In the genomic region with DNA sequence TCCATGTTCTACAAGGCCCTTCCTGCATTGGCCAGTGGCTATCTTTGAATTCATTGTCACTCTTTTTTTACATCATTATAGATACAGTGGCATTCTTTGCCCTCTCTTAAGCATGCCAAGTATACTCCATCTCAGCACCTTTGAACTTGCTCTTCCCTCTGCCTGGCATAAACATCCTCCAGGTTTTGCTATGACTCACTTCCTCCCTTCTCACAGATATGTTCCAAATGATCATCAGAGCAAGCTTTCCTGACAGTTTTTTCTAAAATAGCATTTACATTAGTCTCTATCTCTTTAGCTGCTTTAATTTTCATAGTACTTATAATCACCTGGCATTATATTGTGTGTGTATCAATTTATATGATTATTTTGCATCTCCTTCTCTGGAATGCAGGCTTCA, we compare ENCODE assay signal across 11 cellular contexts.
A peak's percentile ranks its signal among the peaks of the same experiment; 100 is the strongest.
DNase-seq lines count a peak whose midpoint lies in the region; TF ChIP-seq lines count a peak whose summit lies in the region.
"Had no signal": no experiment of that assay in that cellular context is flagged by ENCODE, and none has a peak within 500 bp of the region (broad histone marks: within the 10 kb centered on the region; RNA-seq: fewer than 3 reads in every experiment).

No MANE protein-coding gene starts in this region.

- H3K27me3 ChIP-seq in SJSA1 (replicated peaks) (no peaks in the 10 kb centered on the region), smooth muscle cell (ENCODE audit: low read depth) (no peaks in the 10 kb centered on the region)

- H3F3A ChIP-seq in smooth muscle cell (ENCODE audit: low read depth), result no peaks in the 10 kb centered on the region

- no peaks in the 10 kb centered on the region for H3K9me3 ChIP-seq in SJSA1 (replicated peaks)
- no peaks in the 10 kb centered on the region for H3K9me3 ChIP-seq in smooth muscle cell (replicated peaks; ENCODE audit: low read depth)

- H3K4me3 ChIP-seq in SJSA1, result no peak overlapping the region
- H3K4me3 ChIP-seq in fibroblast of mammary gland (ENCODE audit: control insufficient read depth, low read depth, low read length), result no peak overlapping the region
- no peak overlapping the region for H3K4me3 ChIP-seq in smooth muscle cell
- H3K4me3 ChIP-seq: lung had no signal

- H4K20me1 ChIP-seq in smooth muscle cell (ENCODE audit: low read depth), result no peaks in the 10 kb centered on the region

- H3K4me1 ChIP-seq in SJSA1 (replicated peaks) (peaks cover 36% of the 10 kb centered on the region), smooth muscle cell (ENCODE audit: low read depth) (no peaks in the 10 kb centered on the region)

- H3K9ac ChIP-seq in smooth muscle cell (ENCODE audit: low read depth), result peak overlapping the region; percentile 50

- H3K27ac ChIP-seq in SJSA1, result peak overlapping the region; percentile 97
- peak overlapping the region; percentile 95 for H3K27ac ChIP-seq in smooth muscle cell (ENCODE audit: low read depth)

- H3K79me2 ChIP-seq in smooth muscle cell (ENCODE audit: low read depth), result no peaks in the 10 kb centered on the region

- TF ChIP-seq CTCF in fibroblast of mammary gland (conservative IDR thresholded peaks at IDR 0.05; ENCODE audit: control insufficient read depth, insufficient read depth, low read depth, low read length) (no peak), smooth muscle cell (IDR thresholded peaks at IDR 0.05; ENCODE audit: borderline replicate concordance, insufficient read depth, poor library complexity, severe bottlenecking) (no peak)

- peak overlapping the region; percentile 47 for H3K4me2 ChIP-seq in smooth muscle cell

- DNase-seq in HCEC 1CT (peak; percentile 86), SJSA1 (ENCODE audit: low read depth in 1 of 2, low spot score in 2 of 2) (peak; percentile 51 to 73), fibroblast of mammary gland (ENCODE audit: low read depth) (peak; percentile 51), smooth muscle cell (lab: John Stamatoyannopoulos, UW; ENCODE audit: unreplicated experiment) (no peak), Ammon's horn (ENCODE audit: low spot score) (no peak)
- no peak for DNase-seq in activated T-cell treated with anti-CD3 and anti-CD28 coated beads, Interleukin-2, amount 50 U/mL, for 48 hours
- no peak for DNase-seq in stimulated activated CD4-positive, alpha-beta T cell treated with anti-CD3 and anti-CD28 coated beads, Interleukin-2, amount 100 ng/mL, for 24 hours
- DNase-seq: effector memory CD4-positive, alpha-beta T cell; stimulated activated CD4-positive, alpha-beta T cell treated with anti-CD3 and anti-CD28 coated beads, Interleukin-15, amount 100 ng/mL, for 24 hours; T-helper 17 cell had no signal

- H3K36me3 ChIP-seq in SJSA1 (no peaks in the 10 kb centered on the region), smooth muscle cell (ENCODE audit: low read depth) (no peaks in the 10 kb centered on the region)

- no peak overlapping the region for H2AFZ ChIP-seq in smooth muscle cell (ENCODE audit: low read depth)

Comparison
In these comparisons a context has a peak if more than half of its experiments do, and no peak if none do; other contexts are left out.
1. DNase-seq: peak in HCEC 1CT (single experiment), SJSA1 (2 of 2) and fibroblast of mammary gland (single experiment); none in smooth muscle cell (single experiment), activated T-cell treated with anti-CD3 and anti-CD28 coated beads, Interleukin-2, amount 50 U/mL, for 48 hours (0 of 2), Ammon's horn (single experiment) and stimulated activated CD4-positive, alpha-beta T cell treated with anti-CD3 and anti-CD28 coated beads, Interleukin-2, amount 100 ng/mL, for 24 hours (0 of 2).